ENCODE assay signal across 9 cellular contexts in the genomic region with DNA sequence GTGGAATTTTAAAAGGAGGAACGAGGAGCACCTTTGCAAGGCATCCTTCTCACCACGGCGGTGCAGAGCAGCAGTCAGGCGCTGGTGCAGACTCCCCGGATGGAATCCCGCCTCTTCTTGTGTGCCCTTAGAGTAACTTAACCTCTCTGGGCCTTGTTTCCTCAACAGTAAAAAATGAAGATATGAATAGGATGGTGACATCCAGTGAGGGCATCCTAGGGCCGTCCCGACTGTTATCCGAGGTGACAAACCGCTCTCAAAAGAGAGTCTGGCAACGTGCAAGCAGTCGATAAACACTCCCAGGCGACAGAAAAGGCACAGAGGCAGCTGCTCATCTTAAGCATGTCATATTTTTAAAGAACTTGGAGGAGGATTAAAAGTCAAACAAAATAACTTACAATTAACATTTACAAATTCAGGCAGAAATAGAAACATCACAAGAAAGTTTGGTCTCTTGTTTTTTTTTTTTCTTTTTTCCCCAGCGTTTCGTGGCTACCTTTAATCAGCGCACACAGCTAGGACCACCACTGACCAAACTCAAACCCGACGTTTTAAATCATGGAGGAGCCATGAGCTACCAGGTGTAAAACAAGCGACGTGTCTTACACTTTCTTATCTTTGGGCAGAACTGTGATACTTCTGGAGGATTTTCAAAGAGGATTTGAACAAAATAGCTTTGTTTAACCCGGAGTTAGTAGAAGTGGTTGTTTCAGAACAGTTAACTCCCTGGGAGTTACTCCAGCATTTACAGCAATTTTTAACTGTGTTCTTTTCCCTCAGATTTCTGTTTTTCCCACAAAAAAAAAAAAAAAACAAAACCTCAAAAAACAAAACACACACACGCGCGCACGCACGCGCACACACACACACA. TPM values are rescaled to one million over a fixed set of nuclear protein-coding genes. Genes with fewer than 3 reads are reported as not detected.
DNase-seq lines count a peak whose midpoint lies in the region; ATAC-seq and TF ChIP-seq lines count a peak whose summit lies in the region.
"Had no signal": no experiment of that assay in that cellular context is flagged by ENCODE, and none has a peak within 500 bp of the region (broad histone marks: within the 10 kb centered on the region; RNA-seq: fewer than 3 reads in every experiment).

No MANE protein-coding gene starts in this region.

- no peak overlapping the region for H2AFZ ChIP-seq in SK-N-SH (ENCODE audit: low read depth)
- H2AFZ ChIP-seq in hepatocyte, result no peak overlapping the region

- H3K4me3 Mint-ChIP-seq in activated T-cell treated with anti-CD3 and anti-CD28 coated beads, Interleukin-2, amount 50 U/mL, for 4 hours, result peak overlapping the region; percentile 97

- no peak overlapping the region for H3K9ac ChIP-seq in SK-N-SH

- TF ChIP-seq POLR2A in stomach (IDR thresholded peaks at IDR 0.05), result no peak

- H3K4me1 Mint-ChIP-seq in activated T-cell treated with anti-CD3 and anti-CD28 coated beads, Interleukin-2, amount 50 U/mL, for 4 hours (ENCODE audit: low read depth), result peaks cover 71% of the 10 kb centered on the region

- in situ Hi-C loops in GM13976 (cut with MboI; ENCODE audit: low sequenced_read_pairs, unreplicated experiment), result no loop called here

- H3K79me2 ChIP-seq in SK-N-SH (ENCODE audit: insufficient read depth) (no peaks in the 10 kb centered on the region), hepatocyte (peaks cover 44% of the 10 kb centered on the region)

- peak overlapping the region in 1 of 2 experiments; percentile 51; a peak in 2 of 4 replicates for H3K4me3 ChIP-seq in SK-N-SH (ENCODE audit: low read depth in 2 of 2, low read length in 1 of 2)
- H3K4me3 ChIP-seq in hepatocyte, result peak overlapping the region; percentile 92
- peak overlapping the region; percentile 66 to 89 (median 80) for H3K4me3 ChIP-seq in stomach

- 82% methylated on average over 22 of the region's 27 CpGs for WGBS in SK-N-SH (ENCODE audit: low lambda C conversion rate)
- WGBS in hepatocyte (ENCODE audit: low lambda C conversion rate, missing lambda C conversion rate), result 79% methylated on average over 25 of the region's 27 CpGs
- WGBS in stomach, 5 donors, result 48 to 55% (median 52%) methylated on average over 27 of the region's 27 CpGs

- H4K20me1 ChIP-seq in SK-N-SH (ENCODE audit: insufficient read depth), result no peaks in the 10 kb centered on the region
- H4K20me1 ChIP-seq in hepatocyte (ENCODE audit: insufficient read depth, poor library complexity, severe bottlenecking), result no peaks in the 10 kb centered on the region

- peaks cover 15% of the 10 kb centered on the region for H3F3A ChIP-seq in SK-N-SH (replicated peaks; ENCODE audit: insufficient read depth)

- H3K27me3 ChIP-seq in SK-N-SH (ENCODE audit: insufficient read depth) (0 out of 2 replicates have a peak, but pooled peaks cover 5% of the 10 kb centered on the region), hepatocyte (no peaks in the 10 kb centered on the region), stomach (no peaks in the 10 kb centered on the region)

- POLR2A ChIA-PET in SK-N-SH (lab: Yijun Ruan, JAX), result no interaction called here

- peaks cover 24% of the 10 kb centered on the region for H3K36me3 Mint-ChIP-seq in activated T-cell treated with anti-CD3 and anti-CD28 coated beads, Interleukin-2, amount 50 U/mL, for 4 hours (ENCODE audit: insufficient read depth)

- H3K9me3 Mint-ChIP-seq in activated T-cell treated with anti-CD3 and anti-CD28 coated beads, Interleukin-2, amount 50 U/mL, for 4 hours, result no peaks in the 10 kb centered on the region

- H3K4me1 ChIP-seq in SK-N-SH (ENCODE audit: control insufficient read depth in 1 of 2, insufficient read depth in 2 of 2, low read depth in 1 of 2, low read length in 1 of 2) (peaks cover 0 to 5% of the 10 kb centered on the region in 2 experiments; a peak in 3 of 4 replicates), hepatocyte (ENCODE audit: insufficient read depth) (no peaks in the 10 kb centered on the region), stomach (peaks cover 14 to 82% (median 52%) of the 10 kb centered on the region in 4 donors)

- no peak for TF ChIP-seq RAD21 in SK-N-SH (IDR thresholded peaks at IDR 0.05; ENCODE audit: low read length)

- H3K9me3 ChIP-seq in SK-N-SH (no peaks in the 10 kb centered on the region), hepatocyte (ENCODE audit: low read depth) (no peaks in the 10 kb centered on the region), stomach (no peaks in the 10 kb centered on the region)

- no peaks in the 10 kb centered on the region for H3K9me2 ChIP-seq in SK-N-SH
- no peaks in the 10 kb centered on the region for H3K9me2 ChIP-seq in hepatocyte (replicated peaks; ENCODE audit: insufficient read depth)

- DNase-seq in SK-N-SH, result no peak
- no peak for DNase-seq in activated T-cell treated with anti-CD3 and anti-CD28 coated beads, Interleukin-2, amount 50 U/mL, for 4 hours
- DNase-seq in hepatocyte (ENCODE audit: low spot score), result no peak
- DNase-seq in stomach, result no peak
- no peak for DNase-seq in GM13976 (ENCODE audit: low spot score)
- no peak for DNase-seq in activated CD4-positive, alpha-beta T cell treated with anti-CD3 and anti-CD28 coated beads, Interleukin-2, amount 50 U/mL, for 4 hours
- DNase-seq: 8988T had no signal

- CTCF ChIA-PET in SK-N-SH (lab: Yijun Ruan, JAX), result no interaction called here

- no peaks in the 10 kb centered on the region for H3K27me3 Mint-ChIP-seq in activated T-cell treated with anti-CD3 and anti-CD28 coated beads, Interleukin-2, amount 50 U/mL, for 4 hours (ENCODE audit: low read depth)

- no peak for TF ChIP-seq EP300 in SK-N-SH (IDR thresholded peaks at IDR 0.05; ENCODE audit: borderline replicate concordance in 1 of 2, low read depth in 1 of 2, low read length in 1 of 2)
- no peak for TF ChIP-seq EP300 in stomach (IDR thresholded peaks at IDR 0.05)

- ATAC-seq in SK-N-SH treated with all-trans-retinoic acid at 6 μM for 48 hours, result no peak
- no peak for ATAC-seq in activated T-cell treated with anti-CD3 and anti-CD28 coated beads, Interleukin-2, amount 50 U/mL, for 4 hours
- no peak for ATAC-seq in HG02678 (IDR thresholded peaks at IDR 0.05; ENCODE audit: unreplicated experiment)

- intact Hi-C loops in stomach (cut with DNase I; ENCODE audit: low total_unique reads), result no loop called here

- TF ChIP-seq CTCF in SK-N-SH (IDR thresholded peaks at IDR 0.05) (no peak), hepatocyte (IDR thresholded peaks at IDR 0.05; ENCODE audit: poor library complexity) (no peak), stomach (IDR thresholded peaks at IDR 0.05) (no peak), GM13976 (IDR thresholded peaks at IDR 0.05; ENCODE audit: borderline replicate concordance, control extremely low read depth, extremely low read depth, insufficient read depth, missing control alignments) (no peak)

- peak overlapping the region; percentile 78; the same call in 1 of the 2 replicates for H3K4me2 ChIP-seq in SK-N-SH
- H3K4me2 ChIP-seq in hepatocyte, result peak overlapping the region; percentile 94

- H3K36me3 ChIP-seq in SK-N-SH (replicated peaks in 1 of 2; ENCODE audit: control insufficient read depth in 1 of 2, insufficient read depth in 2 of 2, low read length in 1 of 2) (no peaks in the 10 kb centered on the region), hepatocyte (replicated peaks; ENCODE audit: insufficient read depth, low read depth) (no peaks in the 10 kb centered on the region), stomach (no peaks in the 10 kb centered on the region)

- H3K27ac ChIP-seq in SK-N-SH (ENCODE audit: low read depth in 2 of 2, low read length in 1 of 2) (no peak overlapping the region), hepatocyte (peak overlapping the region; percentile 98), stomach (peak overlapping the region; percentile 37 to 99 (median 96))

TF ChIP-seq in SK-N-SH, 30 proteins besides CTCF, POLR2A, EP300 and RAD21 (continues in another document):
- no peak for TF ChIP-seq TAF1 (IDR thresholded peaks at IDR 0.05; ENCODE audit: borderline replicate concordance, low read depth, low read length)
- TF ChIP-seq MXI1 (IDR thresholded peaks at IDR 0.05; ENCODE audit: low read depth, low read length), result no peak
- TF ChIP-seq PBX3 (IDR thresholded peaks at IDR 0.05), result no peak
- no peak for TF ChIP-seq ELF1 (IDR thresholded peaks at IDR 0.05)
- TF ChIP-seq RFX5 (IDR thresholded peaks at IDR 0.05; ENCODE audit: low read length), result no peak
- TF ChIP-seq RCOR1 (IDR thresholded peaks at IDR 0.05; ENCODE audit: low read length), result no peak

TF ChIP-seq in SK-N-SH treated with all-trans-retinoic acid at 6 μM for 48 hours, 23 proteins besides CTCF, POLR2A, EP300 and RAD21 (continues in another document):
- TF ChIP-seq ZFP30 (CRISPR knock-in tag; IDR thresholded peaks at IDR 0.05), result no peak
- no peak for TF ChIP-seq ZNF565 (CRISPR knock-in tag; conservative IDR thresholded peaks at IDR 0.05; ENCODE audit: low read depth)
- TF ChIP-seq ESRRG (CRISPR knock-in tag; IDR thresholded peaks at IDR 0.05), result no peak
- no peak for TF ChIP-seq OSR1 (CRISPR knock-in tag; IDR thresholded peaks at IDR 0.05)
- TF ChIP-seq, protein P1, sequence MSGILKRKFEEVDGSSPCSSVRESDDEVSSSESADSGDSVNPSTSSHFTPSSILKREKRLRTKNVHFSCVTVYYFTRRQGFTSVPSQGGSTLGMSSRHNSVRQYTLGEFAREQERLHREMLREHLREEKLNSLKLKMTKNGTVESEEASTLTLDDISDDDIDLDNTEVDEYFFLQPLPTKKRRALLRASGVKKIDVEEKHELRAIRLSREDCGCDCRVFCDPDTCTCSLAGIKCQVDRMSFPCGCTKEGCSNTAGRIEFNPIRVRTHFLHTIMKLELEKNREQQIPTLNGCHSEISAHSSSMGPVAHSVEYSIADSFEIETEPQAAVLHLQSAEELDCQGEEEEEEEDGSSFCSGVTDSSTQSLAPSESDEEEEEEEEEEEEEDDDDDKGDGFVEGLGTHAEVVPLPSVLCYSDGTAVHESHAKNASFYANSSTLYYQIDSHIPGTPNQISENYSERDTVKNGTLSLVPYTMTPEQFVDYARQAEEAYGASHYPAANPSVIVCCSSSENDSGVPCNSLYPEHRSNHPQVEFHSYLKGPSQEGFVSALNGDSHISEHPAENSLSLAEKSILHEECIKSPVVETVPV (CRISPR knock-in tag; IDR thresholded peaks at IDR 0.05), result no peak
- TF ChIP-seq SNAI2 (CRISPR knock-in tag; IDR thresholded peaks at IDR 0.05), result no peak

RNA-seq across cellular contexts. Expression of gene MBP, which starts 2.1 kb away (rescaled TPM):
- polyA plus RNA-seq in SK-N-SH (2012; rRNA removed), result 1.4 and 1.6 TPM in 2 replicates
- 1.3 TPM in 2 replicates for polyA plus RNA-seq in SK-N-SH (2012; cell fraction: cytosol; rRNA removed)
- polyA plus RNA-seq in SK-N-SH (2012; cell fraction: nucleus; rRNA removed), result 2.6 TPM in 2 replicates
- 10 to 100 TPM; 28.1 to 32.9 (median 32.3) TPM for total RNA-seq in activated T-cell treated with anti-CD3 and anti-CD28 coated beads, Interleukin-2, amount 50 U/mL, for 4 hours
- 21.0 and 22.1 TPM in 2 replicates for total RNA-seq in hepatocyte
- polyA plus RNA-seq in hepatocyte, result 21.0 and 21.6 TPM in 2 replicates
- 100 to 1,000 TPM in 1 of 5 donors, 10 to 100 TPM in 4; 30.4 to 407 (median 43.8) TPM for total RNA-seq in stomach
- 10 to 100 TPM in 1 of 3 donors, 1 to 10 TPM in 2; 7.9 to 16.8 (median 8.1) TPM for polyA plus RNA-seq in stomach

Comparison
In these comparisons a context has a peak if more than half of its experiments do, and no peak if none do; other contexts are left out.
1. H3K27ac ChIP-seq: peak in hepatocyte (single experiment) and stomach (5 of 5); none in SK-N-SH (0 of 2).